7 cellular contexts compared by ENCODE assay signal in genomic region chr6:117555882-117556498, GRCh38. TPM values are rescaled to one million over a fixed set of nuclear protein-coding genes. Genes with fewer than 3 reads are reported as not detected.
A peak's percentile ranks its signal among the peaks of the same experiment; 100 is the strongest.
DNase-seq lines count a peak whose midpoint lies in the region; ATAC-seq and TF ChIP-seq lines count a peak whose summit lies in the region.

No MANE protein-coding gene starts in this region.

- H3K4me1 ChIP-seq in thoracic aorta (ENCODE audit: control insufficient read depth in 1 of 2, low read depth in 2 of 2), result no peaks in the 10 kb centered on the region

- peak; percentile 76 for TF ChIP-seq CTCF in GM10266 (IDR thresholded peaks at IDR 0.05; ENCODE audit: control insufficient read depth, insufficient read depth, low read depth, missing control alignments)
- peak; percentile 81 for TF ChIP-seq CTCF in thoracic aorta (IDR thresholded peaks at IDR 0.05)

- DNase-seq in GM10266 (ENCODE audit: extremely low spot score), result no peak
- DNase-seq in Kasumi-1 (lab: John Stamatoyannopoulos, UW), result peak; percentile 37 to 46
- DNase-seq in activated CD4-positive, CD25-positive, alpha-beta regulatory T cell treated with anti-CD3 and anti-CD28 coated beads, Interleukin-2, amount 50 U/mL, for 16 hours (ENCODE audit: low read depth, low spot score), result peak; percentile 45
- peak; percentile 30 to 52 for DNase-seq in dermis microvascular lymphatic vessel endothelial cell (ENCODE audit: low read depth in 2 of 2)
- peak; percentile 67 for DNase-seq in myocyte (ENCODE audit: low read depth)
- DNase-seq in thoracic aorta (ENCODE audit: low spot score), result no peak

- H3K27me3 ChIP-seq in thoracic aorta (replicated peaks; ENCODE audit: insufficient read depth), result no peaks in the 10 kb centered on the region

- ATAC-seq in thoracic aorta (ENCODE audit: insufficient number of reproducible peaks, low FRiP score, low read depth) (no peak), GM19397 (IDR thresholded peaks at IDR 0.05; ENCODE audit: unreplicated experiment) (no peak)

- H3K27ac ChIP-seq in thoracic aorta, result no peak overlapping the region

- H3K4me3 ChIP-seq in thoracic aorta, result no peak overlapping the region

- no peaks in the 10 kb centered on the region for H3K36me3 ChIP-seq in thoracic aorta

- H3K9me3 ChIP-seq in thoracic aorta, result no peaks in the 10 kb centered on the region

RNA-seq across cellular contexts. Expression of gene GOPC, which starts 46.3 kb away (rescaled TPM):
- total RNA-seq in dermis microvascular lymphatic vessel endothelial cell (25.0 and 31.1 TPM in 2 replicates), myocyte (63.3 and 68.7 TPM in 2 replicates), thoracic aorta (10 to 100 TPM; 29.5 to 31.5 TPM)
- 37.3 TPM for polyA plus RNA-seq in myocyte (2012)

Comparison
In these comparisons a context has a peak if more than half of its experiments do, and no peak if none do; other contexts are left out.
1. DNase-seq: peak in Kasumi-1 (2 of 2), activated CD4-positive, CD25-positive, alpha-beta regulatory T cell treated with anti-CD3 and anti-CD28 coated beads, Interleukin-2, amount 50 U/mL, for 16 hours (single experiment), dermis microvascular lymphatic vessel endothelial cell (2 of 2) and myocyte (single experiment); none in GM10266 (single experiment) and thoracic aorta (single experiment).